ENCODE assay signal across 8 cellular contexts in the genomic region with DNA sequence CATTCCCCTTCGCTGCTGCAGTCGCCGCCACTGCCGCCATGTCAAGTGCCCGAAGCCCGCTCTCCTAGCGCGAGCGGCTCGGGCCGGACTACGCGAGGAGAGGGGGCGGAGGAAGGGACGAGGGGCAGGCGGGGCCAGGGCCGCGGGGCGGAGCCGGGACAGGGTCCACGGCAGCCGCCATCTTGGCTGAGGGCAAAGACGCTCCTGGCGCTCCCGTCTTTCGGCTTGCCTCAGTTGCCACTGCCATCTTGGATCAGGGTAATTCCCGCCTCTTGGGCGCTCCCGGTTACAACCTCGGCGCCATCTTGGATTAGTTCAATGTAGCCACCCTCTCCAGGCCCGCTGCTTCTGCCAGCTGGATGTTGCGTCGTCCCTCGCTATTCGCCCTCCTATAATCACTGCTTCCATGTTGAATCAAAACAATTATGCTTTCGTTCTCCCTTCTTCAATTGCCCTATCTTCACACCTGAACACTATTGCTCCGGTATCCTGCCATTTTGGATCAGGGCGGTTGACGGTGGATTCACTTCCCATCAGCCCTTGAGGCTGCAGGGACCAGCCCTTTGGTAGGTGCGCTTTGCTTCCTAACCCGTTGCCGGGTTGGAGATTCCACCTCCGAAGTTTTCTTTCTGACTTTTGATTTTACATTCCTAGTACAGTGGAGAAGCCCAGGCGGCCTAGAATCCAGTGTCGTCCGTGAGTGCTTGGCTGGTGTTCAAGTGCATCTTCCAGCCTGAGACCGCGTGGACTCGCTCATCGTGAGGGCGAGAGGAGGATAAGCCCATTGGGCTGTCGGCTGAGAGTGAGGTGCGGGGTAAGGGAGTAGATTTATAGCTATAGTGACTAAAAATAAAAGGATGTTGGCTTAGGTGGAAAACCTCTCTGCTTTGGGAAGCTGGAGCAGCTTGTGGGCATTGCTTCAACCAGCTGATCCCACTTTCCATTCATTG. TPM values are rescaled to one million over a fixed set of nuclear protein-coding genes. Genes with fewer than 3 reads are reported as not detected.
DNase-seq lines count a peak whose midpoint lies in the region; ATAC-seq, FAIRE-seq and TF ChIP-seq lines count a peak whose summit lies in the region.

HACD2 (minus strand) TSS at position 66 of the 950 bp plus-strand sequence; CDS start at position 40, 26 bp downstream.

- in situ Hi-C loops in HepG2 (cut with HindIII; ENCODE audit: extremely low pct_ligation_motif_present, low pct_unique_long_range_greater_than_20kb), result no loop called here

- peak within 1 kb of the TSS; percentile 93 for H3K9ac ChIP-seq in HepG2 (ENCODE audit: insufficient read depth, low read depth, low read length)

- peak; percentile 65 to 90 for TF ChIP-seq POLR2A in HepG2 (IDR thresholded peaks at IDR 0.05; ENCODE audit: insufficient read depth in 1 of 2, low read depth in 2 of 2, low read length in 2 of 2)

- TF ChIP-seq EP300 in HepG2 (IDR thresholded peaks at IDR 0.05; ENCODE audit: low read depth in 2 of 2, low read length in 2 of 2), result no peak
- no peak; the same call in 1 of the 2 replicates for TF ChIP-seq EP300 in HepG2 (CRISPR knock-in tag; IDR thresholded peaks at IDR 0.05; ENCODE audit: borderline replicate concordance)

- TF ChIP-seq CTCF in C4-2B (conservative IDR thresholded peaks at IDR 0.05), result no peak
- no peak for TF ChIP-seq CTCF in HepG2 (CRISPR knock-in tag; IDR thresholded peaks at IDR 0.05)

- POLR2A ChIA-PET in HepG2 (lab: Yijun Ruan, JAX), result interaction anchor here (1.0 to 7.6 kb wide), 11 partner anchors 17 to 68 kb away, joined by 3 to 88 read pairs (median 4); no protein-coding TSS in a partner anchor

- peak; percentile 83 for ATAC-seq in GM19395 (IDR thresholded peaks at IDR 0.05; ENCODE audit: unreplicated experiment)
- peak; percentile 82 for ATAC-seq in HG03565 (IDR thresholded peaks at IDR 0.05; ENCODE audit: unreplicated experiment)
- ATAC-seq in HepG2, result peak; percentile 95

- peak; percentile 79 for FAIRE-seq in HepG2 (lab: Jason Lieb, UNC)

- H3K9me3 ChIP-seq in HepG2 (ENCODE audit: low read length), result peaks cover 9% of the 10 kb centered on the region

- TF ChIP-seq RAD21 in HepG2 (CRISPR knock-in tag; IDR thresholded peaks at IDR 0.05), result peak; percentile 33; the same call in 1 of the 2 replicates

- CTCF ChIA-PET in HepG2 (lab: Yijun Ruan, JAX; ENCODE audit: low intra/inter-chr PET ratio, low total read pairs), result interaction anchor here (2.1 kb wide), 1 partner anchor 57 kb away, joined by 12 read pairs; no protein-coding TSS in a partner anchor

- H3K36me3 ChIP-seq in HepG2 (replicated peaks in 1 of 2; ENCODE audit: control insufficient read depth in 1 of 2, insufficient read depth in 2 of 2, low read length in 2 of 2), result peaks cover 3 to 6% of the 10 kb centered on the region in 2 experiments; a peak in 3 of 5 replicates

- no TSS peak for BruUV-seq in HepG2 (replicated peaks; lab: Mats Ljungman, UMichigan)

- H3K27ac ChIP-seq in C4-2B, result peak within 1 kb of the TSS; percentile 81
- peak within 1 kb of the TSS; percentile 97 for H3K27ac ChIP-seq in HepG2 (ENCODE audit: extremely low read length, insufficient read depth, low read length)

- peak within 1 kb of the TSS; percentile 99 for H2AFZ ChIP-seq in HepG2 (ENCODE audit: low read length)

- intact Hi-C loops in HepG2 (cut with micrococcal nuclease; ENCODE audit: unreplicated experiment), result loop anchor here (1.0 kb wide), 2 partner anchors 21 to 57 kb away; no protein-coding TSS in a partner anchor

- peak within 1 kb of the TSS; percentile 89 for H3K4me2 ChIP-seq in HepG2 (ENCODE audit: low read depth, low read length)

- H4K20me1 ChIP-seq in HepG2 (ENCODE audit: insufficient read depth, low read length), result no peaks in the 10 kb centered on the region

- peak within 1 kb of the TSS; percentile 89 to 98 (median 91) for H3K4me3 ChIP-seq in HepG2 (replicated peaks in 1 of 3; ENCODE audit: insufficient read depth in 1 of 3, low read depth in 2 of 3, low read length in 3 of 3)

- DNase-seq in NCI-H774 (lab: John Stamatoyannopoulos, UW) (peak; percentile 89), dermis microvascular lymphatic vessel endothelial cell (ENCODE audit: low read depth in 2 of 2) (peak; percentile 94 to 98), HepG2 (ENCODE audit: low spot score) (peak; percentile 94)
- peak; percentile 90 for DNase-seq in activated CD4-positive, alpha-beta T cell treated with anti-CD3 and anti-CD28 coated beads, Interleukin-2, amount 50 U/mL, for 4 hours
- DNase-seq in stimulated activated CD4-positive, alpha-beta T cell treated with anti-CD3 and anti-CD28 coated beads, Interleukin-4, amount 100 ng/mL, for 1 hour, result peak; percentile 96

- under 1% methylated on average over 23 of the region's 54 CpGs for WGBS in HepG2 (ENCODE audit: low lambda C conversion rate)

- peaks cover 56% of the 10 kb centered on the region for H3K79me2 ChIP-seq in HepG2 (ENCODE audit: insufficient read depth, low read length)

- H3K4me1 ChIP-seq in HepG2 (ENCODE audit: insufficient read depth, low read length), result peaks cover 45% of the 10 kb centered on the region

- no peaks in the 10 kb centered on the region; a peak in 1 of 5 replicates for H3K27me3 ChIP-seq in HepG2 (ENCODE audit: control insufficient read depth in 1 of 2, insufficient read depth in 2 of 2, low read length in 2 of 2)

TF ChIP-seq in HepG2, 621 proteins besides CTCF, POLR2A, EP300 and RAD21 (continues in another document):
- TF ChIP-seq ZNF205 (CRISPR knock-in tag; IDR thresholded peaks at IDR 0.05), result peak; percentile 57; the same call in 1 of the 2 replicates
- no peak for TF ChIP-seq ZNF572 (CRISPR knock-in tag; IDR thresholded peaks at IDR 0.05)
- no peak; the same call in 1 of the 2 replicates for TF ChIP-seq FOXO1 (CRISPR knock-in tag; IDR thresholded peaks at IDR 0.05)
- TF ChIP-seq ZNF512B (CRISPR knock-in tag; IDR thresholded peaks at IDR 0.05; ENCODE audit: borderline replicate concordance), result no peak
- TF ChIP-seq ZNF460 (CRISPR knock-in tag; IDR thresholded peaks at IDR 0.05; ENCODE audit: borderline replicate concordance), result no peak
- TF ChIP-seq, protein P1, sequence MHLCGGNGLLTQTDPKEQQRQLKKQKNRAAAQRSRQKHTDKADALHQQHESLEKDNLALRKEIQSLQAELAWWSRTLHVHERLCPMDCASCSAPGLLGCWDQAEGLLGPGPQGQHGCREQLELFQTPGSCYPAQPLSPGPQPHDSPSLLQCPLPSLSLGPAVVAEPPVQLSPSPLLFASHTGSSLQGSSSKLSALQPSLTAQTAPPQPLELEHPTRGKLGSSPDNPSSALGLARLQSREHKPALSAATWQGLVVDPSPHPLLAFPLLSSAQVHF (CRISPR knock-in tag; IDR thresholded peaks at IDR 0.05), result peak; percentile 78
- no peak for TF ChIP-seq RBAK (CRISPR knock-in tag; IDR thresholded peaks at IDR 0.05)
- peak; percentile 99 for TF ChIP-seq YY1 (IDR thresholded peaks at IDR 0.05; ENCODE audit: insufficient read depth, insufficient replicate concordance, low read depth, low read length)
- TF ChIP-seq ZNF619 (CRISPR knock-in tag; IDR thresholded peaks at IDR 0.05), result peak; percentile 77; the same call in 1 of the 2 replicates
- peak; percentile 44 for TF ChIP-seq ZSCAN31 (CRISPR knock-in tag; IDR thresholded peaks at IDR 0.05; ENCODE audit: low read depth)

RNA-seq across cellular contexts. Expression of gene HACD2, which starts in this region (rescaled TPM):
- total RNA-seq in dermis microvascular lymphatic vessel endothelial cell (16.6 and 21.3 TPM in 2 replicates), HepG2 (2016; rRNA removed; fragmentation: Illumina TruSeq; extraction: Trizol) (36.0 and 47.0 TPM in 2 replicates)
- total RNA-seq in HepG2 (2016; cell fraction: cytosol; rRNA removed; fragmentation: Illumina TruSeq; extraction: Trizol; ENCODE audit: low read depth), result 4.5 and 4.6 TPM in 2 replicates
- 37.8 and 46.8 TPM in 2 replicates for total RNA-seq in HepG2 (2016; cell fraction: insoluble cytoplasmic fraction; rRNA removed; fragmentation: Illumina TruSeq; extraction: Trizol)
- 18.0 and 20.6 TPM in 2 replicates for total RNA-seq in HepG2 (2016; cell fraction: membrane; rRNA removed; fragmentation: Illumina TruSeq; extraction: Trizol)
- total RNA-seq in HepG2 (2016; cell fraction: nucleus; rRNA removed; fragmentation: Illumina TruSeq; extraction: Trizol), result 59.2 and 72.7 TPM in 2 replicates
- 40.3 and 50.4 TPM in 2 replicates for polyA plus RNA-seq in HepG2 (2011; rRNA removed)
- 21.2 and 36.3 TPM in 2 replicates for polyA plus RNA-seq in HepG2 (2011; cell fraction: cytosol; rRNA removed)
- polyA plus RNA-seq in HepG2 (2011; cell fraction: nucleus; rRNA removed), result 10.3 and 13.9 TPM in 2 replicates
- polyA plus RNA-seq in HepG2 (2012), result 27.7 and 29.5 TPM in 2 replicates
- 2.4 and 2.8 TPM in 2 replicates for polyA plus RNA-seq in HepG2 (2016; cell fraction: cytosol; fragmentation: Illumina TruSeq; extraction: Trizol; ENCODE audit: low read depth)
- 37.0 and 37.7 TPM in 2 replicates for polyA plus RNA-seq in HepG2 (2016; cell fraction: insoluble cytoplasmic fraction; fragmentation: Illumina TruSeq; extraction: Trizol; ENCODE audit: low read depth)
- polyA plus RNA-seq in HepG2 (2016; cell fraction: membrane; fragmentation: Illumina TruSeq; extraction: Trizol; ENCODE audit: low read depth), result 8.1 and 8.5 TPM in 2 replicates
- 89.7 and 91.1 TPM in 2 replicates for polyA plus RNA-seq in HepG2 (2016; cell fraction: nucleus; fragmentation: Illumina TruSeq; extraction: Trizol; ENCODE audit: insufficient read depth, low read depth)
- polyA minus RNA-seq in HepG2 (2011; rRNA and poly(A)+ RNA removed; ENCODE audit: low replicate concordance), result 77.4 and 153 TPM in 2 replicates
- polyA minus RNA-seq in HepG2 (2011; cell fraction: cytosol; rRNA and poly(A)+ RNA removed), result 34.3 and 34.9 TPM in 2 replicates
- polyA minus RNA-seq in HepG2 (2011; cell fraction: nucleus; rRNA and poly(A)+ RNA removed), result 29.0 and 33.9 TPM in 2 replicates

Comparison
In these comparisons a context has a peak if more than half of its experiments do, and no peak if none do; other contexts are left out.
1. Peak in every context shown above with its lines: DNase-seq, ATAC-seq, H3K4me3 ChIP-seq and H3K27ac ChIP-seq.